In the genomic region with DNA sequence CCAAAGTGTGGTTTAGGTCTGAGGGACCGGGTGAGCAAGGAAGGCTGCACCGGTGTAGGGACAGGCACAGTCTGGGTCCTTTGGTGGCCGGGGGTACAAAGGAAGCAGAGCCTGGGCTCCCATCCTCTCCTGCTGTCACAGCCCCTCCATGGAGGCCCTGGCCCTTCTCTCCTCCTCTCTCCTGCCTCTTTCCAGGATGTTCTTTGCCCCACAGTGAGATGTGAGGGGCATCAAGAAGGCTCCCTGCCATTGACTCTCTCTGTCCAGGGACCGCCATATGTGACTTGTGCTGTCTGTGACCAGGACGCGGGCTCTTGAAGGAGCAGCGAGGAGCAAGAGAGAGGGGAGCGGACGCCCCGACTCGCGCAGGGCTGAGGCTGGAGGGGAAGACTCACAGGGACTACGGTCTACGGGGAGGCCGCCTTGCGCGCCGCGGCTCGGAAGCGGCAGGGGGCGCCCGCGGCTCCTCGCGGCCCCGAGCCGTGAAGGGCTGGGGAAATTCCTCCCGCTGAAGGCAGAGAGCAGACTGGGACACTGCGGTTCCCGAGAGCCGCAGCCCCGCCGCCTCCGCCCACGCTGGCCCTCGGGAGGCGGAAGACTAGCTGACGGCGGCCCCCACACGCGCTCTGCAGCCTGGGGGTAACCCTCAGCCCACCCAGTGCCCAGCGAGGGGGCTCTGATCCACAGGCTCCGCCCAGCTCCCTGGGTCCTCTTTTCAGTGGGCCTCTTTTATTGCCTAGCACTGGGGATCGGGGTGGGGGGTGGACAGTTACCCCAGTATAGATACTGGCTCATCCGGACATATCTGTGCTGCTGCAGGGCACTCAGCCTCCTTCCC, we compare ENCODE assay signal across 8 cellular contexts. TPM values are rescaled to one million over a fixed set of nuclear protein-coding genes. Genes with fewer than 3 reads are reported as not detected.
DNase-seq lines count a peak whose midpoint lies in the region; ATAC-seq and TF ChIP-seq lines count a peak whose summit lies in the region.

No MANE protein-coding gene starts in this region.

- peak overlapping the region; percentile 65 for H3K4me3 ChIP-seq in BE2C (ENCODE audit: low read depth, low read length)
- peak overlapping the region; percentile 24 for H3K4me3 ChIP-seq in ectodermal cell (ENCODE audit: insufficient read depth, low read depth, low read length)

- no peak overlapping the region for H3K27ac ChIP-seq in ectodermal cell (ENCODE audit: insufficient read depth, low read depth, low read length, poor library complexity, severe bottlenecking)

- no peaks in the 10 kb centered on the region for H3K9me3 ChIP-seq in BE2C
- no peaks in the 10 kb centered on the region for H3K9me3 ChIP-seq in ectodermal cell (ENCODE audit: control insufficient read depth, low read length)

- H3K36me3 ChIP-seq in BE2C (no peaks in the 10 kb centered on the region), ectodermal cell (ENCODE audit: control insufficient read depth, insufficient read depth, low read length) (no peaks in the 10 kb centered on the region)

- DNase-seq in BE2C, result peak; percentile 84
- DNase-seq in NCI-H510A (lab: John Stamatoyannopoulos, UW), result peak; percentile 52
- peak; percentile 67 to 71 for DNase-seq in activated CD4-positive, alpha-beta T cell treated with anti-CD3 and anti-CD28 coated beads, Interleukin-2, amount 50 U/mL, for 4 hours
- DNase-seq in lung microvascular endothelial cell (ENCODE audit: low read depth in 2 of 2), result peak; percentile 53 to 74
- peak; percentile 38 to 61 (median 60) for DNase-seq in stimulated activated CD4-positive, alpha-beta T cell treated with anti-CD3 and anti-CD28 coated beads, TNF-alpha, amount 100 ng/mL, for 48 hours (ENCODE audit: low read depth in 3 of 3)

- 10% methylated on average over 46 of the region's 46 CpGs for WGBS in ectodermal cell, 2 experiments

- TF ChIP-seq CTCF in BE2C (IDR thresholded peaks at IDR 0.05; ENCODE audit: low read depth, low read length), result peak; percentile 83

- H3K4me1 ChIP-seq in BE2C (no peaks in the 10 kb centered on the region), ectodermal cell (ENCODE audit: control insufficient read depth, insufficient read depth, low read length) (peaks cover 2% of the 10 kb centered on the region)

- no peaks in the 10 kb centered on the region for H3K27me3 ChIP-seq in BE2C
- peaks cover 6% of the 10 kb centered on the region for H3K27me3 ChIP-seq in ectodermal cell (ENCODE audit: control insufficient read depth, insufficient read depth, low read length, poor library complexity, severe bottlenecking)

- ATAC-seq in GM19035 (IDR thresholded peaks at IDR 0.05; ENCODE audit: unreplicated experiment) (peak; percentile 96), HG03354 (IDR thresholded peaks at IDR 0.05; ENCODE audit: poor library complexity, severe bottlenecking, unreplicated experiment) (peak; percentile 97)

RNA-seq across cellular contexts. Expression of a gene that starts 40.8 kb away (rescaled TPM):
- polyA plus RNA-seq in BE2C (2012; ENCODE audit: insufficient read depth, insufficient read length, low read depth), result not detected
- polyA plus RNA-seq in ectodermal cell (2013, experiment 1 of 4), result not detected
- not detected for polyA plus RNA-seq in ectodermal cell (2013, experiment 2 of 4)
- polyA plus RNA-seq in ectodermal cell (2013, experiment 3 of 4), result not detected
- not detected for polyA plus RNA-seq in ectodermal cell (2013, experiment 4 of 4)
- total RNA-seq in lung microvascular endothelial cell, result not detected in 2 replicates
